In the genomic region with DNA sequence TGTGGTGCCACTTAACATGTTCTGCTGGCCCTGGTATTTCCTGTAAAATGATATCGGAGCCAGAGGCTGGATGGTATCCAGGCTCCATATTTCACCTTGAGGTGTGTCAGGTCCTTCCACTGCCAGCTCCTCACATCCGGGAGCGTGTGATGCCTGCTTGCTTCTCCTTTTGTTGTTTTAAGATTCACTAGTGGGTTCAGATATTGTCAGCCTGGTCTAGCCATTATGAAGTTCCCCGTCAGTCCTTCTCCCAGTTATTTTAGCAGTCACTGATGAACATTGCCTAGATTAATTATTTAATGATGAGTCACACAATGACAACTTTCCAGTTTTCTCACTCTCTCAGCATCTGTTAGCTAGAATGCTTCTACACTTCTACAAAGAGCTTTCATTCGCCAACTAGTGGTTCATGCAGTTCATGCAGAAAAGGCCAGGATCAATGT, we compare ENCODE assay signal across 16 cellular contexts. TPM values are rescaled to one million over a fixed set of nuclear protein-coding genes. Genes with fewer than 3 reads are reported as not detected.
DNase-seq lines count a peak whose midpoint lies in the region; ATAC-seq and TF ChIP-seq lines count a peak whose summit lies in the region.
"Had no signal": no experiment of that assay in that cellular context is flagged by ENCODE, and none has a peak within 500 bp of the region (broad histone marks: within the 10 kb centered on the region; RNA-seq: fewer than 3 reads in every experiment).

No MANE protein-coding gene starts in this region.

- peak; percentile 11 for DNase-seq in DMS153 (lab: John Stamatoyannopoulos, UW)
- DNase-seq in DMS153 treated with DMSO at 0.1 percent for 48 hours (lab: John Stamatoyannopoulos, UW; ENCODE audit: unreplicated experiment): no peak
- DNase-seq in HFFc6: peak; percentile 10
- peak; percentile 83 for DNase-seq in kidney tubule cell (ENCODE audit: low spot score)
- no peak for DNase-seq in activated CD8-positive, alpha-beta T cell treated with anti-CD3 and anti-CD28 coated beads, Interleukin-2, amount 10 ng/mL, durations not matched to agents 7 days and 5 days
- no peak for DNase-seq in AG20443 (ENCODE audit: low spot score)
- DNase-seq: 8988T; activated T-cell treated with anti-CD3 and anti-CD28 coated beads, Interleukin-2, amount 50 U/mL, for 48 hours; Caco-2; lower lobe of right lung had no signal

- H3K4me1 Mint-ChIP-seq in HFFc6 (ENCODE audit: low read depth): peaks cover 26% of the 10 kb centered on the region
- H3K4me1 Mint-ChIP-seq in activated CD8-positive, alpha-beta T cell treated with anti-CD3 and anti-CD28 coated beads, Interleukin-2, amount 10 ng/mL, durations not matched to agents 7 days and 5 days (ENCODE audit: low read depth): no peaks in the 10 kb centered on the region

- CTCF ChIA-PET in activated CD8-positive, alpha-beta T cell treated with anti-CD3 and anti-CD28 coated beads, Interleukin-2, amount 10 ng/mL, durations not matched to agents 7 days and 5 days (lab: Charles Lee): interaction anchor here (1.6 kb wide), 2 partner anchors 31 to 68 kb away, joined by 6 to 10 read pairs; a partner anchor contains a TSS

- ATAC-seq in GM21367 (IDR thresholded peaks at IDR 0.05; ENCODE audit: unreplicated experiment): no peak
- ATAC-seq in activated CD8-positive, alpha-beta T cell treated with anti-CD3 and anti-CD28 coated beads, Interleukin-2, amount 10 ng/mL, durations not matched to agents 7 days and 5 days: no peak
- ATAC-seq: activated CD4-positive, CD25-positive, alpha-beta regulatory T cell treated with anti-CD3 and anti-CD28 coated beads, Interleukin-2, amount 50 U/mL, for 24 hours; lower lobe of right lung had no signal

- no peak overlapping the region for H3K27ac ChIP-seq in VCaP
- H3K27ac ChIP-seq: lower lobe of right lung, neural progenitor cell, tibial artery had no signal

- TF ChIP-seq CTCF in HFFc6 (IDR thresholded peaks at IDR 0.05) (peak; percentile 39; the same call in 1 of the 2 replicates), VCaP (conservative IDR thresholded peaks at IDR 0.05) (0 out of 2 replicates have a peak, but pooled peaks have one; percentile 19)

- POLR2A ChIA-PET in activated CD8-positive, alpha-beta T cell treated with anti-CD3 and anti-CD28 coated beads, Interleukin-2, amount 10 ng/mL, durations not matched to agents 7 days and 5 days (lab: Charles Lee): no interaction called here

- no peaks in the 10 kb centered on the region for H3K9me3 Mint-ChIP-seq in HFFc6
- no peaks in the 10 kb centered on the region for H3K9me3 Mint-ChIP-seq in activated CD8-positive, alpha-beta T cell treated with anti-CD3 and anti-CD28 coated beads, Interleukin-2, amount 10 ng/mL, durations not matched to agents 7 days and 5 days (ENCODE audit: insufficient read depth)
- H3K9me3 Mint-ChIP-seq: neural progenitor cell had no signal

- H3K4me3 Mint-ChIP-seq in HFFc6: no peak overlapping the region
- no peak overlapping the region for H3K4me3 Mint-ChIP-seq in activated CD8-positive, alpha-beta T cell treated with anti-CD3 and anti-CD28 coated beads, Interleukin-2, amount 10 ng/mL, durations not matched to agents 7 days and 5 days
- H3K4me3 Mint-ChIP-seq: neural progenitor cell had no signal

- peaks cover 20% of the 10 kb centered on the region for H3K27me3 Mint-ChIP-seq in HFFc6 (ENCODE audit: insufficient read depth)
- peaks cover 37% of the 10 kb centered on the region for H3K27me3 Mint-ChIP-seq in activated CD8-positive, alpha-beta T cell treated with anti-CD3 and anti-CD28 coated beads, Interleukin-2, amount 10 ng/mL, durations not matched to agents 7 days and 5 days (ENCODE audit: low read depth)

- no peaks in the 10 kb centered on the region for H3K36me3 Mint-ChIP-seq in HFFc6 (ENCODE audit: low read depth)
- no peaks in the 10 kb centered on the region for H3K36me3 Mint-ChIP-seq in activated CD8-positive, alpha-beta T cell treated with anti-CD3 and anti-CD28 coated beads, Interleukin-2, amount 10 ng/mL, durations not matched to agents 7 days and 5 days (ENCODE audit: low read depth)
- H3K36me3 Mint-ChIP-seq: neural progenitor cell had no signal

- no peak overlapping the region for H3K27ac Mint-ChIP-seq in HFFc6
- H3K27ac Mint-ChIP-seq in activated CD8-positive, alpha-beta T cell treated with anti-CD3 and anti-CD28 coated beads, Interleukin-2, amount 10 ng/mL, durations not matched to agents 7 days and 5 days: no peak overlapping the region
- H3K27ac Mint-ChIP-seq: neural progenitor cell had no signal

RNA-seq across cellular contexts. Expression of a gene that starts 11.3 kb away (rescaled TPM):
- total RNA-seq in HFFc6 (2021; fragmentation: NEBNext Ultra II Directional; extraction: Animal tissue kit (Norgen Biotek cat#: 25700)): not detected
- total RNA-seq in activated CD8-positive, alpha-beta T cell treated with anti-CD3 and anti-CD28 coated beads, Interleukin-2, amount 10 ng/mL, durations not matched to agents 7 days and 5 days: not detected

RNA-seq across cellular contexts. Expression of a gene that starts 11.4 kb away (rescaled TPM):
- total RNA-seq in HFFc6 (2021; fragmentation: NEBNext Ultra II Directional; extraction: Animal tissue kit (Norgen Biotek cat#: 25700)): 10 to 100 TPM; 14.8 to 18.8 (median 17.2) TPM
- 10 to 100 TPM; 10.4 to 12.3 TPM for total RNA-seq in activated CD8-positive, alpha-beta T cell treated with anti-CD3 and anti-CD28 coated beads, Interleukin-2, amount 10 ng/mL, durations not matched to agents 7 days and 5 days

RNA-seq across cellular contexts. Expression of a gene that starts 30.5 kb away (rescaled TPM):
- 10 to 100 TPM; 22.0 to 30.4 (median 25.7) TPM for total RNA-seq in HFFc6 (2021; fragmentation: NEBNext Ultra II Directional; extraction: Animal tissue kit (Norgen Biotek cat#: 25700))
- 10 to 100 TPM; 53.4 to 62.3 TPM for total RNA-seq in activated CD8-positive, alpha-beta T cell treated with anti-CD3 and anti-CD28 coated beads, Interleukin-2, amount 10 ng/mL, durations not matched to agents 7 days and 5 days

RNA-seq across cellular contexts. Expression of a gene that starts 34.6 kb away (rescaled TPM):
- total RNA-seq in HFFc6 (2021; fragmentation: NEBNext Ultra II Directional; extraction: Animal tissue kit (Norgen Biotek cat#: 25700)): not detected
- total RNA-seq in activated CD8-positive, alpha-beta T cell treated with anti-CD3 and anti-CD28 coated beads, Interleukin-2, amount 10 ng/mL, durations not matched to agents 7 days and 5 days: under 1 TPM in 1 of 2 experiments, not detected in 1; 0.18 TPM
- total RNA-seq: Caco-2, lower lobe of right lung, smooth muscle cell had no signal

RNA-seq across cellular contexts. Expression of a gene that starts 39.6 kb away (rescaled TPM):
- total RNA-seq in HFFc6 (2021; fragmentation: NEBNext Ultra II Directional; extraction: Animal tissue kit (Norgen Biotek cat#: 25700)): 100 to 1,000 TPM in 4 of 6 experiments, 10 to 100 TPM in 2; 96.6 to 123 (median 102) TPM
- 10 to 100 TPM; 49.3 to 52.7 TPM for total RNA-seq in activated CD8-positive, alpha-beta T cell treated with anti-CD3 and anti-CD28 coated beads, Interleukin-2, amount 10 ng/mL, durations not matched to agents 7 days and 5 days

Comparison
In these comparisons a context has a peak if more than half of its experiments do, and no peak if none do; other contexts are left out.
1. DNase-seq: peak in DMS153 (single experiment), HFFc6 (single experiment) and kidney tubule cell (single experiment); none in DMS153 treated with DMSO at 0.1 percent for 48 hours (single experiment), activated CD8-positive, alpha-beta T cell treated with anti-CD3 and anti-CD28 coated beads, Interleukin-2, amount 10 ng/mL, durations not matched to agents 7 days and 5 days (single experiment) and AG20443 (single experiment).